23 cellular contexts compared by ENCODE assay signal in genomic region chr12:57219993-57220728, GRCh38. TPM values are rescaled to one million over a fixed set of nuclear protein-coding genes. Genes with fewer than 3 reads are reported as not detected.
A peak's percentile ranks its signal among the peaks of the same experiment; 100 is the strongest.
DNase-seq lines count a peak whose midpoint lies in the region; ATAC-seq lines count a peak whose summit lies in the region.
"Had no signal": no experiment of that assay in that cellular context is flagged by ENCODE, and none has a peak within 500 bp of the region (broad histone marks: within the 10 kb centered on the region; RNA-seq: fewer than 3 reads in every experiment).

No MANE protein-coding gene starts in this region.

- CTCF ChIA-PET in activated naive CD4-positive, alpha-beta T cell treated with anti-CD3 and anti-CD28 coated beads for 36 hours (lab: Charles Lee) = interaction anchor here (2.7 to 10.9 kb wide), 2 partner anchors 10 to 21 kb away, joined by 8 to 333 read pairs; partner anchors contain the start of gene SHMT2

- DNase-seq in activated naive CD4-positive, alpha-beta T cell treated with anti-CD3 and anti-CD28 coated beads for 36 hours = no peak
- DNase-seq in ecto neural progenitor cell (ENCODE audit: low spot score) (peak; percentile 68), naive B cell (no peak), NCI-H1092 treated with DMSO at 0.1 percent for 48 hours (lab: John Stamatoyannopoulos, UW) (no peak), SHP77 (lab: John Stamatoyannopoulos, UW) (no peak), SIG-M5 (lab: John Stamatoyannopoulos, UW) (no peak), DMS 273 (lab: John Stamatoyannopoulos, UW; ENCODE audit: unreplicated experiment) (no peak)
- DNase-seq: activated CD4-positive, alpha-beta T cell treated with anti-CD3 and anti-CD28 coated beads for 4 hours; activated naive CD8-positive, alpha-beta T cell treated with anti-CD3 and anti-CD28 coated beads for 36 hours; effector CD8-positive, alpha-beta T cell; foreskin melanocyte; HCEC 1CT; hypothalamus; kidney; MG63; ovary; right lobe of liver; stimulated activated CD4-positive, alpha-beta T cell treated with anti-CD3 and anti-CD28 coated beads, Interleukin-15, amount 100 ng/mL, for 24 hours; trophoblast cell had no signal

- H3K36me3 Mint-ChIP-seq in activated naive CD4-positive, alpha-beta T cell treated with anti-CD3 and anti-CD28 coated beads, Interleukin-2, amount 50 U/mL, for 24 hours = no peaks in the 10 kb centered on the region
- H3K36me3 Mint-ChIP-seq in activated naive CD4-positive, alpha-beta T cell treated with anti-CD3 and anti-CD28 coated beads for 36 hours (ENCODE audit: low read depth) = no peaks in the 10 kb centered on the region
- H3K36me3 Mint-ChIP-seq in naive B cell = peaks cover 0 to 17% of the 10 kb centered on the region in 2 donors
- H3K36me3 Mint-ChIP-seq: activated naive CD8-positive, alpha-beta T cell treated with anti-CD3 and anti-CD28 coated beads for 36 hours had no signal

- H3K4me3 Mint-ChIP-seq in activated naive CD4-positive, alpha-beta T cell treated with anti-CD3 and anti-CD28 coated beads, Interleukin-2, amount 50 U/mL, for 24 hours = no peak overlapping the region
- H3K4me3 Mint-ChIP-seq in activated naive CD4-positive, alpha-beta T cell treated with anti-CD3 and anti-CD28 coated beads for 36 hours = no peak overlapping the region
- H3K4me3 Mint-ChIP-seq in naive B cell = peak overlapping the region in 6 of 8 donors; percentile 25 to 69 (median 40)
- H3K4me3 Mint-ChIP-seq: activated naive CD8-positive, alpha-beta T cell treated with anti-CD3 and anti-CD28 coated beads for 36 hours; T-helper 1 cell treated with Interleukin-12 subunit alpha and Interleukin-12 subunit beta and Interleukin-4 antibody, amounts not matched to agents 30 μg/mL and 1 μg/mL, for 36 hours had no signal

- ATAC-seq in naive B cell (ENCODE audit: low read depth in 2 of 2) = no peak
- ATAC-seq: esophagus mucosa, K562, right lobe of liver had no signal

- H3K27ac Mint-ChIP-seq in activated naive CD4-positive, alpha-beta T cell treated with anti-CD3 and anti-CD28 coated beads, Interleukin-2, amount 50 U/mL, for 24 hours = peak overlapping the region; percentile 26
- H3K27ac Mint-ChIP-seq in activated naive CD4-positive, alpha-beta T cell treated with anti-CD3 and anti-CD28 coated beads for 36 hours = no peak overlapping the region
- peak overlapping the region in 1 of 6 donors; percentile 19 for H3K27ac Mint-ChIP-seq in naive B cell
- H3K27ac Mint-ChIP-seq: activated naive CD8-positive, alpha-beta T cell treated with anti-CD3 and anti-CD28 coated beads for 36 hours; T-helper 1 cell treated with Interleukin-12 subunit alpha and Interleukin-12 subunit beta and Interleukin-4 antibody, amounts not matched to agents 30 μg/mL and 1 μg/mL, for 36 hours had no signal

- no peaks in the 10 kb centered on the region for H3K9me3 Mint-ChIP-seq in activated naive CD4-positive, alpha-beta T cell treated with anti-CD3 and anti-CD28 coated beads, Interleukin-2, amount 50 U/mL, for 24 hours
- H3K9me3 Mint-ChIP-seq in activated naive CD4-positive, alpha-beta T cell treated with anti-CD3 and anti-CD28 coated beads for 36 hours = no peaks in the 10 kb centered on the region
- H3K9me3 Mint-ChIP-seq in naive B cell = peaks cover 0 to under 1% (median 0%) of the 10 kb centered on the region in 7 donors
- H3K9me3 Mint-ChIP-seq: activated naive CD8-positive, alpha-beta T cell treated with anti-CD3 and anti-CD28 coated beads for 36 hours; T-helper 1 cell treated with Interleukin-12 subunit alpha and Interleukin-12 subunit beta and Interleukin-4 antibody, amounts not matched to agents 30 μg/mL and 1 μg/mL, for 36 hours had no signal

- intact Hi-C loops in activated naive CD4-positive, alpha-beta T cell treated with anti-CD3 and anti-CD28 coated beads for 36 hours (cut with micrococcal nuclease) = loop anchor here (10.0 kb wide), 1 partner anchor 625 kb away; the partner anchor contains the start of gene CTDSP2

- peaks cover 73% of the 10 kb centered on the region for H3K27me3 Mint-ChIP-seq in activated naive CD4-positive, alpha-beta T cell treated with anti-CD3 and anti-CD28 coated beads, Interleukin-2, amount 50 U/mL, for 24 hours
- H3K27me3 Mint-ChIP-seq in activated naive CD4-positive, alpha-beta T cell treated with anti-CD3 and anti-CD28 coated beads for 36 hours (ENCODE audit: low read depth) = peaks cover 79% of the 10 kb centered on the region
- peaks cover 45 to 83% (median 77%) of the 10 kb centered on the region in 3 donors for H3K27me3 Mint-ChIP-seq in naive B cell

- H3K4me1 Mint-ChIP-seq in activated naive CD4-positive, alpha-beta T cell treated with anti-CD3 and anti-CD28 coated beads, Interleukin-2, amount 50 U/mL, for 24 hours = peaks cover 58% of the 10 kb centered on the region
- peaks cover 36% of the 10 kb centered on the region for H3K4me1 Mint-ChIP-seq in activated naive CD4-positive, alpha-beta T cell treated with anti-CD3 and anti-CD28 coated beads for 36 hours (ENCODE audit: low read depth)
- H3K4me1 Mint-ChIP-seq in naive B cell = peaks cover 66 to 88% (median 71%) of the 10 kb centered on the region in 3 donors

RNA-seq across cellular contexts. Expression of gene NXPH4, which starts 3.6 kb away (rescaled TPM):
- total RNA-seq in activated naive CD4-positive, alpha-beta T cell treated with anti-CD3 and anti-CD28 coated beads for 36 hours = under 1 TPM; 0.25 to 0.79 TPM
- 1 to 10 TPM; 1.2 to 4.9 (median 2.8) TPM for polyA plus RNA-seq in naive B cell (ENCODE audit: low read depth in 6 of 6)

RNA-seq across cellular contexts. Expression of gene SHMT2, which starts 9.3 kb away (rescaled TPM):
- total RNA-seq in activated naive CD4-positive, alpha-beta T cell treated with anti-CD3 and anti-CD28 coated beads for 36 hours = 100 to 1,000 TPM; 542 to 552 TPM
- polyA plus RNA-seq in naive B cell (ENCODE audit: low read depth in 6 of 6) = 100 to 1,000 TPM; 160 to 183 (median 173) TPM

RNA-seq across cellular contexts. Expression of gene STAC3, which starts 30.8 kb away (rescaled TPM):
- 1 to 10 TPM in 1 of 2 experiments, under 1 TPM in 1; 0.93 to 1.5 TPM for total RNA-seq in activated naive CD4-positive, alpha-beta T cell treated with anti-CD3 and anti-CD28 coated beads for 36 hours
- under 1 TPM in 4 of 6 donors, not detected in 2; 0.32 to 0.43 (median 0.38) TPM for polyA plus RNA-seq in naive B cell (ENCODE audit: low read depth in 6 of 6)

Comparison
In these comparisons a context has a peak if more than half of its experiments do, and no peak if none do; other contexts are left out.
1. H3K4me3 Mint-ChIP-seq: peak in naive B cell (6 of 8); none in activated naive CD4-positive, alpha-beta T cell treated with anti-CD3 and anti-CD28 coated beads, Interleukin-2, amount 50 U/mL, for 24 hours (single experiment) and activated naive CD4-positive, alpha-beta T cell treated with anti-CD3 and anti-CD28 coated beads for 36 hours (single experiment).